ENCODE assay signal across 20 cellular contexts in the genomic region with DNA sequence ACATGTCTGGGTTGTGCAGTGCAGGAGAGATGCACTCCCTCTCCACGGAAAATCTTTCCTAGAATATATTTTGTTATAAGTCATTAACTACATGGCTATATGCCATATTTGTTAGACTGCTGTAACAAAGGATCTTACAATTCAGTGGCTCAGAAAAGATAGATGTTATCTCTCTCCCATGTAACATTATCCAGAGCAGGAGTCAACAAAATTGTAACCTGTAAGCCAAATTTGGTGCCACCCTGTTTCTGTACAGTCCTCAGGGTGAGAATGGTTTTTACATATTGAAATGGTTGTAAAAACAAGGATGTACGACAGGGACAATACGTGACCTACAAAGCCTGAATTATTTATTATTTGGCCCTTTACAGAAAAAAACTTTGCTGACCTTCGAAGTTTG.
"Had no signal": no experiment of that assay in that cellular context is flagged by ENCODE, and none has a peak within 500 bp of the region (broad histone marks: within the 10 kb centered on the region; RNA-seq: fewer than 3 reads in every experiment).

No MANE protein-coding gene starts in this region.

- H2AFZ ChIP-seq: neural progenitor cell had no signal

- DNase-seq: dorsolateral prefrontal cortex; effector CD4-positive, alpha-beta T cell; hypothalamus; immature natural killer cell; islet precursor cell; kidney glomerular epithelial cell; left colon; left ventricle myocardium superior; lower lobe of right lung; mucosa of descending colon; naive B cell; sigmoid colon; stimulated activated CD4-positive, alpha-beta T cell treated with anti-CD3 and anti-CD28 coated beads, Interleukin-2, amount 100 ng/mL, for 24 hours; stimulated activated CD4-positive, alpha-beta T cell treated with anti-CD3 and anti-CD28 coated beads, Interleukin-4, amount 100 ng/mL, for 24 hours; stimulated activated naive CD8-positive, alpha-beta T cell treated with anti-CD3 and anti-CD28 coated beads, Interleukin-15, Interleukin-2, amounts not matched to agents 100 U/mL and 50 U/mL, for 24 hours; substantia nigra; testis; tibial artery had no signal

- H3K27me3 ChIP-seq: dorsolateral prefrontal cortex, neural progenitor cell, sigmoid colon, testis, tibial artery had no signal

- H3K4me3 ChIP-seq: dorsolateral prefrontal cortex, lower lobe of right lung, mucosa of descending colon, neural progenitor cell, prostate gland, sigmoid colon, testis, tibial artery had no signal

- H3K9me3 ChIP-seq: lower lobe of right lung, mucosa of descending colon, prostate gland, sigmoid colon, testis, tibial artery had no signal

- H3K36me3 ChIP-seq: lower lobe of right lung, neural progenitor cell, prostate gland, sigmoid colon, tibial artery had no signal

- H3K4me1 ChIP-seq: lower lobe of right lung, neural progenitor cell, prostate gland, sigmoid colon, testis, tibial artery had no signal

- H3K4me2 ChIP-seq: neural progenitor cell had no signal

- H3K27ac ChIP-seq: dorsolateral prefrontal cortex, lower lobe of right lung, neural progenitor cell, prostate gland, sigmoid colon, testis, tibial artery had no signal
